In the genomic region with DNA sequence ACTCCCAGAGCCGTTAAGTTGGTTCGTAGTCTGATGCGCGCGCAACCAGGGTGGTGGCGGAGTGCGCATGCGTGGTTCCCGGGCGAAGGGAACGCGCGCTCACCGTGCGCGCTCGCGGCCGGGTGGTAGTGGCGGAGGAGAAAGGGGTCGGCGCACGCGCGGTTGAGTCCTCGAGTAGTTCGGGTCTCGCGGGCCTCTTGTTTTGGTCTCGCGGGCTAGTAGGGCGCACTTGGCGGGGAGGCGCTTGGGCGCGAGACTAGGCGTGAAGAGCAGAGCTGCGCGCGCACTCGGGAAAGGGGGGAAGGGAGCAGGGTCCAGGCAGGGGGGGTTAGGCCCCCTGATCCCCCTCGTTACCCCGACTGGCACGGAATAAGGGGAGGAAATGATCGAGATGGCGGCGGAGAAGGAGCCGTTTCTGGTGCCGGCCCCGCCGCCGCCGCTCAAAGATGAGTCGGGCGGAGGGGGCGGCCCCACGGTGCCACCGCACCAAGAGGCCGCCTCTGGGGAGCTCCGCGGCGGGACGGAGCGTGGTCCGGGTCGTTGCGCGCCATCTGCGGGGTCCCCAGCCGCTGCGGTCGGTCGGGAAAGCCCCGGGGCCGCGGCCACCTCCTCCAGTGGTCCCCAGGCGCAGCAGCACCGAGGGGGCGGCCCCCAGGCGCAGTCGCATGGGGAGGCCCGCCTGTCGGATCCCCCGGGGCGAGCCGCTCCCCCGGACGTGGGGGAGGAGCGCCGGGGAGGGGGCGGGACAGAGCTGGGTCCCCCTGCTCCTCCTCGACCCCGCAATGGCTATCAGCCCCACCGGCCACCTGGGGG, we compare ENCODE assay signal across 8 cellular contexts. TPM values are rescaled to one million over a fixed set of nuclear protein-coding genes. Genes with fewer than 3 reads are reported as not detected.
DNase-seq lines count a peak whose midpoint lies in the region; ATAC-seq and TF ChIP-seq lines count a peak whose summit lies in the region.

A gene with protein sequence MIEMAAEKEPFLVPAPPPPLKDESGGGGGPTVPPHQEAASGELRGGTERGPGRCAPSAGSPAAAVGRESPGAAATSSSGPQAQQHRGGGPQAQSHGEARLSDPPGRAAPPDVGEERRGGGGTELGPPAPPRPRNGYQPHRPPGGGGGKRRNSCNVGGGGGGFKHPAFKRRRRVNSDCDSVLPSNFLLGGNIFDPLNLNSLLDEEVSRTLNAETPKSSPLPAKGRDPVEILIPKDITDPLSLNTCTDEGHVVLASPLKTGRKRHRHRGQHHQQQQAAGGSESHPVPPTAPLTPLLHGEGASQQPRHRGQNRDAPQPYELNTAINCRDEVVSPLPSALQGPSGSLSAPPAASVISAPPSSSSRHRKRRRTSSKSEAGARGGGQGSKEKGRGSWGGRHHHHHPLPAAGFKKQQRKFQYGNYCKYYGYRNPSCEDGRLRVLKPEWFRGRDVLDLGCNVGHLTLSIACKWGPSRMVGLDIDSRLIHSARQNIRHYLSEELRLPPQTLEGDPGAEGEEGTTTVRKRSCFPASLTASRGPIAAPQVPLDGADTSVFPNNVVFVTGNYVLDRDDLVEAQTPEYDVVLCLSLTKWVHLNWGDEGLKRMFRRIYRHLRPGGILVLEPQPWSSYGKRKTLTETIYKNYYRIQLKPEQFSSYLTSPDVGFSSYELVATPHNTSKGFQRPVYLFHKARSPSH (plus strand): TSS at position 195 of the 813 bp plus-strand sequence. CDS start 188 bp downstream, at position 383.

- peaks cover 49% of the 10 kb centered on the region for H3K4me1 Mint-ChIP-seq in neural crest cell
- peaks cover 65% of the 10 kb centered on the region for H3K4me1 Mint-ChIP-seq in stimulated activated naive CD8-positive, alpha-beta T cell treated with anti-CD3 and anti-CD28 coated beads, Interleukin-15, amount 100 ng/mL, for 72 hours

- peak within 1 kb of the TSS; percentile 97 for H3K4me3 Mint-ChIP-seq in neural crest cell
- H3K4me3 Mint-ChIP-seq in stimulated activated naive CD8-positive, alpha-beta T cell treated with anti-CD3 and anti-CD28 coated beads, Interleukin-15, amount 100 ng/mL, for 72 hours, result peak within 1 kb of the TSS; percentile 92 to 98

- in situ Hi-C loops in SK-MEL-5 (cut with HindIII; ENCODE audit: low pct_unique_long_range_greater_than_20kb, low sequenced_read_pairs), result no loop called here

- H3K27ac Mint-ChIP-seq in neural crest cell (ENCODE audit: unreplicated experiment), result peak within 1 kb of the TSS; percentile 100
- H3K27ac Mint-ChIP-seq in stimulated activated naive CD8-positive, alpha-beta T cell treated with anti-CD3 and anti-CD28 coated beads, Interleukin-15, amount 100 ng/mL, for 72 hours, result peak within 1 kb of the TSS; percentile 100

- H3K27me3 Mint-ChIP-seq in neural crest cell (ENCODE audit: low read depth), result peaks cover 23% of the 10 kb centered on the region
- no peaks in the 10 kb centered on the region for H3K27me3 Mint-ChIP-seq in stimulated activated naive CD8-positive, alpha-beta T cell treated with anti-CD3 and anti-CD28 coated beads, Interleukin-15, amount 100 ng/mL, for 72 hours

- peak; percentile 58 for ATAC-seq in stimulated activated naive CD8-positive, alpha-beta T cell treated with anti-CD3 and anti-CD28 coated beads, Interleukin-15, amount 100 ng/mL, for 72 hours

- no peak for TF ChIP-seq CTCF in fibroblast of villous mesenchyme (IDR thresholded peaks at IDR 0.05; ENCODE audit: insufficient read depth, low read depth, low read length)
- TF ChIP-seq CTCF in neural crest cell (conservative IDR thresholded peaks at IDR 0.05), result no peak

- H3K36me3 Mint-ChIP-seq in neural crest cell (ENCODE audit: low read depth), result peaks cover 23% of the 10 kb centered on the region

- DNase-seq in ELR (ENCODE audit: low read depth) (peak; percentile 96), HCEC 1CT (peak; percentile 95), MV-4-11 (lab: John Stamatoyannopoulos, UW) (peak; percentile 88), SK-MEL-5 (ENCODE audit: low read depth, low spot score) (peak; percentile 99), fibroblast of villous mesenchyme (ENCODE audit: low read depth) (peak; percentile 98), neural crest cell (ENCODE audit: low read depth, low spot score) (peak; percentile 100)
- DNase-seq in activated gamma-delta T cell treated with anti-CD3 and anti-CD28 coated beads, Interleukin-2, amount 50 U/mL, for 16 hours (ENCODE audit: low read depth), result peak; percentile 95
- peak; percentile 96 to 98 for DNase-seq in stimulated activated naive CD8-positive, alpha-beta T cell treated with anti-CD3 and anti-CD28 coated beads, Interleukin-15, amount 100 ng/mL, for 72 hours

- H3K4me3 ChIP-seq in fibroblast of villous mesenchyme (ENCODE audit: low read depth, low read length), result peak within 1 kb of the TSS; percentile 90

- no peaks in the 10 kb centered on the region for H3K9me3 Mint-ChIP-seq in neural crest cell
- H3K9me3 Mint-ChIP-seq in stimulated activated naive CD8-positive, alpha-beta T cell treated with anti-CD3 and anti-CD28 coated beads, Interleukin-15, amount 100 ng/mL, for 72 hours, result no peaks in the 10 kb centered on the region

RNA-seq across cellular contexts. Expression of the gene that starts here (rescaled TPM):
- 48.2 and 53.5 TPM in 2 replicates for total RNA-seq in SK-MEL-5 (2014; rRNA removed; shearing (Covaris generic))
- 51.1 and 54.2 TPM in 2 replicates for polyA plus RNA-seq in SK-MEL-5 (2015; cell fraction: cytosol; rRNA removed)
- polyA plus RNA-seq in SK-MEL-5 (2015; cell fraction: nucleus; rRNA removed), result 41.9 and 42.1 TPM in 2 replicates
- total RNA-seq in fibroblast of villous mesenchyme (23.2 and 29.4 TPM in 2 replicates), neural crest cell (46.9 and 49.8 TPM in 2 replicates)

Comparison
In these comparisons a context has a peak if more than half of its experiments do, and no peak if none do; other contexts are left out.
1. Peak in every context shown above with its lines: DNase-seq, ATAC-seq and H3K4me3 ChIP-seq.